In the genomic region with DNA sequence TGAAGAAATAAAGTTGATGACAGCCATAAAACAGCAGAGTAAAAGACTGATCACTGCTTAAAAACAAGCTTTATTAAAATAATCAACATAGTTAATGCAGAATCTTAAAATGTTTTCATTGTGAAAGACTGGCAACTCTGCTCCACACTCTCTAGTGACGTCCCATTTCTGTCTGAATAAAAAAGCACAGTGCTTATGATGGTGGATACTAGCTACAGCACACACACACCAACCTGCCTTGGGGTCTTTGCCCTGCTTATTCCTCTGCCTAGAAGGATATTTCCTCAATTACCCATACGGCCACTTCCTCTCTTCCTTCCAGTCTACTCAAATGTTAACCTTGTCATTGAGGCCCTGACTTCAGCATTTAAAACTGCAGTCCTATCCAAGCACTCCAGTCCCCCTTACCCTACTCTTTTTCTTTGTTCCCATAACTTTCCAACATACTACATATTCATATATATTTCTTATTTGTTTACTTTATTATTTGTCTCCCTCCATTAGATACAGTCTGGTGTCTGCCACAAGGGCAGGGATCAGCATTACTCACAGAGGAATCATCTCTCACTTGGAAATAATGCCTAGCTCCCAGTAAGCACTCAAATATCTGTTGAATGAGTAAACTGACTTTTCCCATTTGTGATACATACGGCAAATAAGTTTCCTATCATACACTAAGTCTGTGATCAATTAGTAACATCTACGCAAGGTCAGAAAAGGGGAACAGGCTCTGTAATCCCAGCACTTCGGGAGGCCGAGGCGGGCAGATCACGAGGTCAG, we compare ENCODE assay signal across 16 cellular contexts. TPM values are rescaled to one million over a fixed set of nuclear protein-coding genes. Genes with fewer than 3 reads are reported as not detected.
DNase-seq lines count a peak whose midpoint lies in the region; ATAC-seq and TF ChIP-seq lines count a peak whose summit lies in the region.
"Had no signal": no experiment of that assay in that cellular context is flagged by ENCODE, and none has a peak within 500 bp of the region (broad histone marks: within the 10 kb centered on the region; RNA-seq: fewer than 3 reads in every experiment).

No MANE protein-coding gene starts in this region.

- H3K4me3 ChIP-seq in AG10803 (ENCODE audit: low read length): no peak overlapping the region
- no peak overlapping the region for H3K4me3 ChIP-seq in cardiac fibroblast (replicated peaks in 1 of 2; ENCODE audit: low read depth in 2 of 2, low read length in 2 of 2)
- H3K4me3 ChIP-seq in upper lobe of left lung: no peak overlapping the region
- H3K4me3 ChIP-seq in right lobe of liver: no peak overlapping the region

- H3K36me3 ChIP-seq in upper lobe of left lung (peaks cover 0 to 21% (median 2%) of the 10 kb centered on the region in 4 donors), right lobe of liver (peaks cover 0 to 2% (median 0%) of the 10 kb centered on the region in 4 donors)
- H3K36me3 ChIP-seq: BE2C had no signal

- H3K9me3 ChIP-seq in upper lobe of left lung: no peaks in the 10 kb centered on the region
- H3K9me3 ChIP-seq in right lobe of liver: no peaks in the 10 kb centered on the region
- H3K9me3 ChIP-seq: BE2C had no signal

- intact Hi-C loops in right lobe of liver (cut with DNase I): no loop called here

- no peaks in the 10 kb centered on the region for H3K27me3 Mint-ChIP-seq in mesothelial cell of epicardium (ENCODE audit: low read depth)
- no peaks in the 10 kb centered on the region for H3K27me3 Mint-ChIP-seq in stimulated activated naive B cell treated with anti-CD40 and anti-IgM and Interleukin-4, amounts not matched to agents 10 μg/mL and 1 μg/mL and 100 μg/mL, for 72 hours
- H3K27me3 Mint-ChIP-seq: activated naive CD4-positive, alpha-beta T cell treated with anti-CD3 and anti-CD28 coated beads, Interleukin-2, amount 50 U/mL, for 24 hours had no signal

- no peaks in the 10 kb centered on the region for H3K36me3 Mint-ChIP-seq in mesothelial cell of epicardium
- H3K36me3 Mint-ChIP-seq in stimulated activated naive B cell treated with anti-CD40 and anti-IgM and Interleukin-4, amounts not matched to agents 10 μg/mL and 1 μg/mL and 100 μg/mL, for 72 hours: peaks cover 7 to 13% of the 10 kb centered on the region in 2 donors

- H3K4me1 ChIP-seq in upper lobe of left lung (no peaks in the 10 kb centered on the region), right lobe of liver (no peaks in the 10 kb centered on the region)

- no peak overlapping the region for H3K4me3 Mint-ChIP-seq in mesothelial cell of epicardium
- H3K4me3 Mint-ChIP-seq in stimulated activated naive B cell treated with anti-CD40 and anti-IgM and Interleukin-4, amounts not matched to agents 10 μg/mL and 1 μg/mL and 100 μg/mL, for 72 hours: no peak overlapping the region
- H3K4me3 Mint-ChIP-seq: activated naive CD4-positive, alpha-beta T cell treated with anti-CD3 and anti-CD28 coated beads, Interleukin-2, amount 50 U/mL, for 24 hours; natural killer cell had no signal

- TF ChIP-seq POLR2A in upper lobe of left lung (IDR thresholded peaks at IDR 0.05) (no peak), right lobe of liver (IDR thresholded peaks at IDR 0.05) (no peak)

- peak overlapping the region; percentile 95 for H3K27ac Mint-ChIP-seq in mesothelial cell of epicardium
- H3K27ac Mint-ChIP-seq in stimulated activated naive B cell treated with anti-CD40 and anti-IgM and Interleukin-4, amounts not matched to agents 10 μg/mL and 1 μg/mL and 100 μg/mL, for 72 hours: no peak overlapping the region
- H3K27ac Mint-ChIP-seq: activated naive CD4-positive, alpha-beta T cell treated with anti-CD3 and anti-CD28 coated beads, Interleukin-2, amount 50 U/mL, for 24 hours had no signal

- H3K4me1 Mint-ChIP-seq in mesothelial cell of epicardium: peaks cover 77% of the 10 kb centered on the region
- peaks cover 3 to 6% of the 10 kb centered on the region in 2 donors for H3K4me1 Mint-ChIP-seq in stimulated activated naive B cell treated with anti-CD40 and anti-IgM and Interleukin-4, amounts not matched to agents 10 μg/mL and 1 μg/mL and 100 μg/mL, for 72 hours

- H3K27ac ChIP-seq in upper lobe of left lung (no peak overlapping the region), right lobe of liver (no peak overlapping the region)

- WGBS in upper lobe of left lung, 2 donors: 84 to 90% methylated on average over 8 of the region's 8 CpGs
- WGBS in right lobe of liver (ENCODE audit: insufficient coverage, low coverage, low lambda C conversion rate, missing lambda C conversion rate): 87% methylated on average over 8 of the region's 8 CpGs

- H3K27me3 ChIP-seq in upper lobe of left lung (no peaks in the 10 kb centered on the region), right lobe of liver (no peaks in the 10 kb centered on the region)
- H3K27me3 ChIP-seq: BE2C had no signal

- TF ChIP-seq CTCF in AG10803 (conservative IDR thresholded peaks at IDR 0.05; ENCODE audit: low read length) (no peak), cardiac fibroblast (IDR thresholded peaks at IDR 0.05; ENCODE audit: low read depth, low read length) (no peak), mesothelial cell of epicardium (IDR thresholded peaks at IDR 0.05; ENCODE audit: unreplicated experiment) (no peak), upper lobe of left lung (IDR thresholded peaks at IDR 0.05) (no peak), right lobe of liver (IDR thresholded peaks at IDR 0.05) (no peak)

- no peak for ATAC-seq in stimulated activated naive B cell treated with anti-CD40 and anti-IgM and Interleukin-4, amounts not matched to agents 10 μg/mL and 1 μg/mL and 100 μg/mL, for 72 hours (replicated peaks)
- ATAC-seq in upper lobe of left lung (ENCODE audit: low FRiP score in 2 of 2) (no peak), right lobe of liver (no peak)
- ATAC-seq: HCT116, natural killer cell had no signal

- no peaks in the 10 kb centered on the region for H3K9me3 Mint-ChIP-seq in mesothelial cell of epicardium
- no peaks in the 10 kb centered on the region for H3K9me3 Mint-ChIP-seq in stimulated activated naive B cell treated with anti-CD40 and anti-IgM and Interleukin-4, amounts not matched to agents 10 μg/mL and 1 μg/mL and 100 μg/mL, for 72 hours
- H3K9me3 Mint-ChIP-seq: activated naive CD4-positive, alpha-beta T cell treated with anti-CD3 and anti-CD28 coated beads, Interleukin-2, amount 50 U/mL, for 24 hours; natural killer cell had no signal

- DNase-seq in AG10803 (ENCODE audit: low read depth) (peak; percentile 82), M059J (ENCODE audit: low read depth) (peak; percentile 67), cardiac fibroblast (ENCODE audit: low read depth in 2 of 2) (peak; percentile 19 to 85), mesothelial cell of epicardium (ENCODE audit: low spot score in 2 of 2, unreplicated experiment in 2 of 2) (no peak), upper lobe of left lung (no peak), right lobe of liver (no peak), GOT3 (lab: John Stamatoyannopoulos, UW) (no peak)
- no peak for DNase-seq in stimulated activated naive B cell treated with anti-CD40 and anti-IgM and Interleukin-4, amounts not matched to agents 10 μg/mL and 1 μg/mL and 100 μg/mL, for 72 hours
- DNase-seq: BE2C, cortex of kidney, DND-41, natural killer cell, NCI-H1436, NCI-H774 had no signal

- no peak for TF ChIP-seq EP300 in upper lobe of left lung (IDR thresholded peaks at IDR 0.05)

RNA-seq across cellular contexts. Expression of a gene that starts 18.9 kb away (rescaled TPM):
- total RNA-seq in M059J (2014; rRNA removed; shearing (Covaris generic)): 49.3 and 62.1 TPM in 2 replicates
- total RNA-seq in mesothelial cell of epicardium: 20.5 to 23.6 TPM (median 22.4 TPM) in 3 replicates
- total RNA-seq in upper lobe of left lung: 10 to 100 TPM in 4 of 6 donors, 1 to 10 TPM in 2; 3.3 to 59.5 (median 22.0) TPM
- total RNA-seq in right lobe of liver: 10 to 100 TPM in 5 of 6 experiments, 1 to 10 TPM in 1; 7.1 to 42.8 (median 15.0) TPM

Comparison
In these comparisons a context has a peak if more than half of its experiments do, and no peak if none do; other contexts are left out.
1. DNase-seq: peak in AG10803 (single experiment), M059J (single experiment) and cardiac fibroblast (2 of 2); none in mesothelial cell of epicardium (0 of 2), stimulated activated naive B cell treated with anti-CD40 and anti-IgM and Interleukin-4, amounts not matched to agents 10 μg/mL and 1 μg/mL and 100 μg/mL, for 72 hours (single experiment), upper lobe of left lung (0 of 2), right lobe of liver (0 of 3) and GOT3 (single experiment).